In the genomic region with DNA sequence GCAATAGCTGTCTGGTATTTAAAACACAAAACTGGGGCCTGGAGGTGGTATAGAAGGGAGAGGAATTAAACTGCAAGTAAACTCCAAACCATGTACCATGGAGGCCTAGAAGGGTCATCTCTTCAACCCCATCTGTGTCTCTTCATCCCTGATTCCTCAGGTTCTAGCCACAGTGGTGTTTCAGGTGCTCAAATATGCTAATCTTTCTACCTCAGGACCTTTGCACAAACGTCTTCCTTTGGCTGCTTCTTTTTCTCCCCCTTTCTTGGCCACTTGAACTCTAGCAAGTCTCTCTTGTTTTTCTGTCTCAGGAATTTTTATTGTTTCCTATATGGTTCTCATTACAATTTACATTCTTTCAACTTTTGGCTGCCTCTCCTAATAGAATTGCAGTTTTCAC, we compare ENCODE assay signal across 35 cellular contexts.
"Had no signal": no experiment of that assay in that cellular context is flagged by ENCODE, and none has a peak within 500 bp of the region (broad histone marks: within the 10 kb centered on the region; RNA-seq: fewer than 3 reads in every experiment).

No MANE protein-coding gene starts in this region.

- H3K9me3 ChIP-seq: MG63 had no signal

- DNase-seq: Kasumi-1, MG63, MM.1S, MV-4-11, NCI-H1048, NCI-H1092, NCI-H1092 treated with DMSO at 0.1 percent for 48 hours, NCI-H1105, NCI-H1105 treated with DMSO at 0.1 percent for 48 hours, NCI-H1417, NCI-H1417 treated with DMSO at 0.1 percent for 48 hours, NCI-H1436, NCI-H1436 treated with DMSO at 0.1 percent for 48 hours, NCI-H146, NCI-H1694, NCI-H1694 treated with DMSO at 0.1 percent for 48 hours, NCI-H187, NCI-H187 treated with DMSO at 0.1 percent for 48 hours, NCI-H1930, NCI-H2029, NCI-H2029 treated with DMSO at 0.1 percent for 48 hours, NCI-H2081, NCI-H2081 treated with DMSO at 0.1 percent for 48 hours, NCI-H2107, NCI-H2171, NCI-H2171 treated with DMSO at 0.1 percent for 48 hours, NCI-H2227 treated with DMSO at 0.1 percent for 48 hours, NCI-H226, NCI-H345, NCI-H446, NCI-H446 treated with DMSO at 0.1 percent for 48 hours, NCI-H510A, NCI-H510A treated with DMSO at 0.1 percent for 48 hours, NCI-H524, NCI-H524 treated with DMSO at 0.1 percent for 48 hours had no signal

- H3K4me3 ChIP-seq: MG63 had no signal

- H3K27me3 ChIP-seq: MG63 had no signal

- H3K36me3 ChIP-seq: MG63 had no signal
